ENCODE assay signal across 20 cellular contexts in the genomic region with DNA sequence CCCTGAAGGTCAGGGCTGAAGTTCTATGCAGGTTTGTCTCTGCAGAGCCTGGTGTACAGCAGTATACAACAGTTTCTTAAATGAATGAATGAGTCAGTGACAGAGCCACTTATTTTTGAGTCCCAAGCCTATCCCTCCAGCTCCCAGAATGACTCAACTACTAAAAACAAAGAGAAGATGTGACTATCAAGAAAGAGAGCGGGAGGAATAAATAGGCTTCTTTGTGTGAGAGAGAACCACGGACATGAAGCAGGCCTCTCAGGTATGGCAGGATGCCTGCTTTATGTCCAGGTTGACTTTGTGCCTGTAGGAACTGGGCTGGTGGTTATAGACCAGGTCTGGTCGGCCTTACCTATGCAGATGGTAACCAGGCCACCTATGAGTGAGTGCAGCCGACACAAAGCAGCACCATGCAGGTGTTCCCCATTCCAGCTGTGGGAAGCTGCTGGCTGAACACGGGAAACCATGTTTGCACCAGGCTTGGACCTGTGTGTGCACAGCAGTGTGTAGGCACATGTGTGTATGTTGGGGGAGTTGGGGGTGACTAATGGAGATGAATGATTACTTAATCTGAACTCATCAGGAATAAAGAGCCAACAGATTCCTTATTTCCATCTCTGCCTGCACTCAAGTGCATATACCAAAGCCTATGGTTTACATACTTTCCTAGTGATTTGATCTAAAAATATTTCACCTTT.
DNase-seq lines count a peak whose midpoint lies in the region; TF ChIP-seq lines count a peak whose summit lies in the region.
"Had no signal": no experiment of that assay in that cellular context is flagged by ENCODE, and none has a peak within 500 bp of the region (broad histone marks: within the 10 kb centered on the region; RNA-seq: fewer than 3 reads in every experiment).

No MANE protein-coding gene starts in this region.

- DNase-seq in Daoy (ENCODE audit: low read depth): peak; percentile 13
- peak; percentile 64 for DNase-seq in M059J (ENCODE audit: low read depth)
- peak; percentile 76 for DNase-seq in epithelial cell of esophagus (ENCODE audit: low read depth)
- DNase-seq in myocyte (ENCODE audit: low read depth): peak; percentile 64
- no peak for DNase-seq in GM20000 (ENCODE audit: low spot score)
- DNase-seq in activated T-helper 2 cell treated with anti-CD3 and anti-CD28 coated beads, Interferon-gamma antibody, Interleukin-2, Interleukin-4, amounts not matched to agents 10 μg/mL and 5 μg/mL and 100 μg/mL, durations not matched to agents 14 hours and 24 hours and 36 hours (ENCODE audit: low spot score): no peak
- no peak for DNase-seq in T-helper 2 cell
- DNase-seq in iPS-NIHi7 (ENCODE audit: extremely low spot score): no peak
- DNase-seq: activated CD4-positive, alpha-beta T cell treated with anti-CD3 and anti-CD28 coated beads, Interleukin-2, amount 10 ng/mL, durations not matched to agents 7 days and 5 days; activated naive CD4-positive, alpha-beta T cell treated with anti-CD3 and anti-CD28 coated beads for 36 hours; activated T-cell treated with anti-CD3 and anti-CD28 coated beads for 4 hours; body of pancreas; cortex of kidney; head of caudate nucleus; natural killer cell; NCI-H1436 treated with DMSO at 0.1 percent for 48 hours; NCI-H82; small intestine; stimulated activated CD8-positive, alpha-beta memory T cell treated with anti-CD3 and anti-CD28 coated beads, Interleukin-4, amount 100 ng/mL, for 48 hours had no signal

- H3K4me3 Mint-ChIP-seq in activated T-helper 2 cell treated with anti-CD3 and anti-CD28 coated beads, Interferon-gamma antibody, Interleukin-2, Interleukin-4, amounts not matched to agents 10 μg/mL and 5 μg/mL and 100 μg/mL, durations not matched to agents 14 hours and 24 hours and 36 hours (ENCODE audit: low read depth): no peak overlapping the region
- H3K4me3 Mint-ChIP-seq: activated CD4-positive, alpha-beta T cell treated with anti-CD3 and anti-CD28 coated beads, Interleukin-2, amount 10 ng/mL, durations not matched to agents 7 days and 5 days; activated naive CD4-positive, alpha-beta T cell treated with anti-CD3 and anti-CD28 coated beads for 36 hours; memory B cell; natural killer cell had no signal

- no peaks in the 10 kb centered on the region for H3K9me3 Mint-ChIP-seq in activated T-helper 2 cell treated with anti-CD3 and anti-CD28 coated beads, Interferon-gamma antibody, Interleukin-2, Interleukin-4, amounts not matched to agents 10 μg/mL and 5 μg/mL and 100 μg/mL, durations not matched to agents 14 hours and 24 hours and 36 hours
- H3K9me3 Mint-ChIP-seq: activated CD4-positive, alpha-beta T cell treated with anti-CD3 and anti-CD28 coated beads, Interleukin-2, amount 10 ng/mL, durations not matched to agents 7 days and 5 days had no signal

- intact Hi-C loops in activated T-helper 2 cell treated with anti-CD3 and anti-CD28 coated beads, Interferon-gamma antibody, Interleukin-2, Interleukin-4, amounts not matched to agents 10 μg/mL and 5 μg/mL and 100 μg/mL, durations not matched to agents 14 hours and 24 hours and 36 hours (cut with micrococcal nuclease): no loop called here

- H3K27me3 Mint-ChIP-seq in activated T-helper 2 cell treated with anti-CD3 and anti-CD28 coated beads, Interferon-gamma antibody, Interleukin-2, Interleukin-4, amounts not matched to agents 10 μg/mL and 5 μg/mL and 100 μg/mL, durations not matched to agents 14 hours and 24 hours and 36 hours (ENCODE audit: low read depth): no peaks in the 10 kb centered on the region
- H3K27me3 Mint-ChIP-seq: activated CD4-positive, alpha-beta T cell treated with anti-CD3 and anti-CD28 coated beads, Interleukin-2, amount 10 ng/mL, durations not matched to agents 7 days and 5 days; memory B cell had no signal

- TF ChIP-seq CTCF in epithelial cell of esophagus (IDR thresholded peaks at IDR 0.05; ENCODE audit: insufficient read depth, low read depth, low read length, missing control alignments) (no peak), GM20000 (IDR thresholded peaks at IDR 0.05; ENCODE audit: extremely low read depth, missing control alignments) (no peak)

- no peak overlapping the region for H3K27ac Mint-ChIP-seq in activated T-helper 2 cell treated with anti-CD3 and anti-CD28 coated beads, Interferon-gamma antibody, Interleukin-2, Interleukin-4, amounts not matched to agents 10 μg/mL and 5 μg/mL and 100 μg/mL, durations not matched to agents 14 hours and 24 hours and 36 hours
- H3K27ac Mint-ChIP-seq: activated CD4-positive, alpha-beta T cell treated with anti-CD3 and anti-CD28 coated beads, Interleukin-2, amount 10 ng/mL, durations not matched to agents 7 days and 5 days; activated naive CD4-positive, alpha-beta T cell treated with anti-CD3 and anti-CD28 coated beads for 36 hours; memory B cell; natural killer cell had no signal

- H3K36me3 Mint-ChIP-seq in activated T-helper 2 cell treated with anti-CD3 and anti-CD28 coated beads, Interferon-gamma antibody, Interleukin-2, Interleukin-4, amounts not matched to agents 10 μg/mL and 5 μg/mL and 100 μg/mL, durations not matched to agents 14 hours and 24 hours and 36 hours (ENCODE audit: low read depth): no peaks in the 10 kb centered on the region
- H3K36me3 Mint-ChIP-seq: memory B cell had no signal

- H3K4me3 ChIP-seq in epithelial cell of esophagus (ENCODE audit: low read length): no peak overlapping the region
- H3K4me3 ChIP-seq: body of pancreas had no signal

- H3K4me1 Mint-ChIP-seq in activated T-helper 2 cell treated with anti-CD3 and anti-CD28 coated beads, Interferon-gamma antibody, Interleukin-2, Interleukin-4, amounts not matched to agents 10 μg/mL and 5 μg/mL and 100 μg/mL, durations not matched to agents 14 hours and 24 hours and 36 hours (ENCODE audit: low read depth): no peaks in the 10 kb centered on the region
- H3K4me1 Mint-ChIP-seq: activated CD4-positive, alpha-beta T cell treated with anti-CD3 and anti-CD28 coated beads, Interleukin-2, amount 10 ng/mL, durations not matched to agents 7 days and 5 days; memory B cell; natural killer cell had no signal

Comparison
In these comparisons a context has a peak if more than half of its experiments do, and no peak if none do; other contexts are left out.
1. DNase-seq: peak in Daoy (single experiment), M059J (single experiment), epithelial cell of esophagus (single experiment) and myocyte (single experiment); none in GM20000 (single experiment), activated T-helper 2 cell treated with anti-CD3 and anti-CD28 coated beads, Interferon-gamma antibody, Interleukin-2, Interleukin-4, amounts not matched to agents 10 μg/mL and 5 μg/mL and 100 μg/mL, durations not matched to agents 14 hours and 24 hours and 36 hours (single experiment), T-helper 2 cell (0 of 5) and iPS-NIHi7 (single experiment).